Comparison of ENCODE assay signal across 9 cellular contexts in the genomic region with DNA sequence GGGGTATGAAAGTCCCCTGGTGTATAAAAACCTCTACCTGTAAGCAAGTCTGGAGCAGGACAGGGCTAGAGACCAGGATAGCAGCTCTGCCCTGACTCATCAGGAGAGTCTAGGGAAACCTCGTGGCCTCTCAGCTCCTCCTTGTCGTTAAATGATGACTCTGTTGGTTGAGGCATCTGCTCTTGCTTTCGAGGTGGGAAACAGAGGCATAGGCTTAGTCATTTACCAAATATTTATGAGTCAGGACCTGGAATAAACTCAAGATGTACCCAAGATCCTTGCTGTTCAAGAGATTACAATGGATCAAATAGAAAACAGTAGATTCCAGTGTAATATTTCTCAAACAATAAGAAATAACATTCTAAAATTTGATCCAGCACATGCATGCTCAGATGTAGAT. TPM values are rescaled to one million over a fixed set of nuclear protein-coding genes. Genes with fewer than 3 reads are reported as not detected.
DNase-seq lines count a peak whose midpoint lies in the region; ATAC-seq and TF ChIP-seq lines count a peak whose summit lies in the region.
"Had no signal": no experiment of that assay in that cellular context is flagged by ENCODE, and none has a peak within 500 bp of the region (broad histone marks: within the 10 kb centered on the region; RNA-seq: fewer than 3 reads in every experiment).

No MANE protein-coding gene starts in this region.

- CTCF ChIA-PET in HEK293 (lab: Yijun Ruan, JAX), result no interaction called here

- DNase-seq in 8988T, result peak; percentile 68
- peak in 1 of 2 donors; percentile 73 for DNase-seq in ascending aorta (ENCODE audit: low spot score in 2 of 2)
- no peak for DNase-seq in lower lobe of right lung
- no peak for DNase-seq in substantia nigra (lab: John Stamatoyannopoulos, UW)
- no peak for DNase-seq in left lobe of liver (ENCODE audit: low spot score)
- DNase-seq in activated gamma-delta T cell (lab: John Stamatoyannopoulos, UW), result no peak

- peak in 1 of 2 donors; percentile 40 for ATAC-seq in lower lobe of right lung
- ATAC-seq in left lobe of liver, result no peak
- no peak for ATAC-seq in GM18909 (IDR thresholded peaks at IDR 0.05; ENCODE audit: poor library complexity, unreplicated experiment)

- H3K36me3 ChIP-seq in HEK293 (ENCODE audit: control insufficient read depth in 2 of 2, insufficient read depth in 1 of 2, low read length in 2 of 2), result peaks cover 0 to 39% of the 10 kb centered on the region in 2 experiments; a peak in 2 of 3 replicates
- H3K36me3 ChIP-seq in ascending aorta, result peaks cover 0 to 6% of the 10 kb centered on the region in 2 donors
- H3K36me3 ChIP-seq in lower lobe of right lung, result peaks cover 8% of the 10 kb centered on the region

- H3K27me3 ChIP-seq in ascending aorta (no peaks in the 10 kb centered on the region), lower lobe of right lung (ENCODE audit: low read depth) (no peaks in the 10 kb centered on the region)

- H3K9me3 ChIP-seq in HEK293 (ENCODE audit: control insufficient read depth, insufficient read depth, low read depth, low read length) (no peaks in the 10 kb centered on the region), ascending aorta (no peaks in the 10 kb centered on the region), lower lobe of right lung (no peaks in the 10 kb centered on the region)

- peaks cover 2% of the 10 kb centered on the region; the same call in 1 of the 2 replicates for H3K4me1 ChIP-seq in HEK293 (ENCODE audit: control insufficient read depth, insufficient read depth, low read length)
- peaks cover 14 to 72% of the 10 kb centered on the region in 2 donors for H3K4me1 ChIP-seq in ascending aorta
- H3K4me1 ChIP-seq in lower lobe of right lung, result peaks cover 51% of the 10 kb centered on the region

- POLR2A ChIA-PET in HEK293 (lab: Yijun Ruan, JAX), result interaction anchor here (0.9 kb wide), 1 partner anchor 51 kb away, joined by 6 read pairs; no protein-coding TSS in a partner anchor

- TF ChIP-seq CTCF in HEK293 (tag by site-specific recombination; IDR thresholded peaks at IDR 0.05) (no peak), ascending aorta (IDR thresholded peaks at IDR 0.05) (no peak), lower lobe of right lung (IDR thresholded peaks at IDR 0.05) (no peak)

- H3K27ac ChIP-seq in HEK293 (ENCODE audit: extremely low read depth, low read depth, low read length), result no peak overlapping the region
- H3K27ac ChIP-seq in ascending aorta, result peak overlapping the region; percentile 86 to 92
- H3K27ac ChIP-seq in lower lobe of right lung, result peak overlapping the region; percentile 42
- no peak overlapping the region for H3K27ac ChIP-seq in substantia nigra (ENCODE audit: low read depth, low read length, poor library complexity, severe bottlenecking)

- intact Hi-C loops in ascending aorta (cut with DNase I), result no loop called here
- intact Hi-C loops in lower lobe of right lung (cut with DNase I), result no loop called here

- H3K4me3 ChIP-seq in HEK293 (ENCODE audit: low read depth, low read length) (no peak overlapping the region), ascending aorta (no peak overlapping the region), lower lobe of right lung (no peak overlapping the region)

TF ChIP-seq in HEK293, 187 proteins besides CTCF, POLR2A, EP300 and RAD21:
- TF ChIP-seq, protein P1, sequence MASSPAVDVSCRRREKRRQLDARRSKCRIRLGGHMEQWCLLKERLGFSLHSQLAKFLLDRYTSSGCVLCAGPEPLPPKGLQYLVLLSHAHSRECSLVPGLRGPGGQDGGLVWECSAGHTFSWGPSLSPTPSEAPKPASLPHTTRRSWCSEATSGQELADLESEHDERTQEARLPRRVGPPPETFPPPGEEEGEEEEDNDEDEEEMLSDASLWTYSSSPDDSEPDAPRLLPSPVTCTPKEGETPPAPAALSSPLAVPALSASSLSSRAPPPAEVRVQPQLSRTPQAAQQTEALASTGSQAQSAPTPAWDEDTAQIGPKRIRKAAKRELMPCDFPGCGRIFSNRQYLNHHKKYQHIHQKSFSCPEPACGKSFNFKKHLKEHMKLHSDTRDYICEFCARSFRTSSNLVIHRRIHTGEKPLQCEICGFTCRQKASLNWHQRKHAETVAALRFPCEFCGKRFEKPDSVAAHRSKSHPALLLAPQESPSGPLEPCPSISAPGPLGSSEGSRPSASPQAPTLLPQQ (tag by site-specific recombination; IDR thresholded peaks at IDR 0.05), result no peak
- TF ChIP-seq PRDM1 (tag by site-specific recombination; IDR thresholded peaks at IDR 0.05) (peak; percentile 69), ZNF624 (tag by site-specific recombination; IDR thresholded peaks at IDR 0.05) (no peak), SP3 (tag by site-specific recombination; IDR thresholded peaks at IDR 0.05) (peak; percentile 31; the same call in 1 of the 2 replicates), ZBTB21 (tag by site-specific recombination; IDR thresholded peaks at IDR 0.05) (0 out of 2 replicates have a peak, but pooled peaks have one; percentile 25), SP7 (tag by site-specific recombination; IDR thresholded peaks at IDR 0.05) (0 out of 2 replicates have a peak, but pooled peaks have one; percentile 20), ZSCAN23 (tag by site-specific recombination; IDR thresholded peaks at IDR 0.05) (no peak), ZNF366 (tag by site-specific recombination; conservative IDR thresholded peaks at IDR 0.05) (peak; percentile 39; the same call in 1 of the 2 replicates), ZNF394 (tag by site-specific recombination; IDR thresholded peaks at IDR 0.05; ENCODE audit: borderline replicate concordance) (peak; percentile 57; the same call in 1 of the 2 replicates)

RNA-seq across cellular contexts. Expression of a gene that starts 5.5 kb away (rescaled TPM):
- total RNA-seq in ascending aorta, result 70.2 TPM
- total RNA-seq in lower lobe of right lung, result 28.2 TPM
- 12.3 TPM for total RNA-seq in left lobe of liver

RNA-seq across cellular contexts. Expression of a gene that starts 33.4 kb away (rescaled TPM):
- total RNA-seq in ascending aorta (not detected), lower lobe of right lung (not detected), left lobe of liver (not detected)
- total RNA-seq: mononuclear cell had no signal

RNA-seq across cellular contexts. Expression of a gene that starts 50.9 kb away (rescaled TPM):
- 67.4 TPM for total RNA-seq in ascending aorta
- 72.7 TPM for total RNA-seq in lower lobe of right lung
- total RNA-seq in left lobe of liver, result 9.6 TPM

Comparison
In these comparisons a context has a peak if more than half of its experiments do, and no peak if none do; other contexts are left out.
1. H3K27ac ChIP-seq: peak in ascending aorta (2 of 2) and lower lobe of right lung (single experiment); none in HEK293 (single experiment) and substantia nigra (single experiment).